Comparison of ENCODE assay signal across 8 cellular contexts in genomic region chr19:38665950-38666661, GRCh38. TPM values are rescaled to one million over a fixed set of nuclear protein-coding genes. Genes with fewer than 3 reads are reported as not detected.
DNase-seq lines count a peak whose midpoint lies in the region; ATAC-seq lines count a peak whose summit lies in the region.

No MANE protein-coding gene starts in this region.

- peak overlapping the region; percentile 58 for H3K4ac ChIP-seq in mesendoderm (ENCODE audit: low read depth, low read length)

- H3K36me3 Mint-ChIP-seq in activated CD4-positive, alpha-beta T cell treated with anti-CD3 and anti-CD28 coated beads, Interleukin-2, amount 10 ng/mL, durations not matched to agents 7 days and 5 days (ENCODE audit: low read depth), result peaks cover 50% of the 10 kb centered on the region

- H3K27ac Mint-ChIP-seq in activated CD4-positive, alpha-beta T cell treated with anti-CD3 and anti-CD28 coated beads, Interleukin-2, amount 10 ng/mL, durations not matched to agents 7 days and 5 days, result peak overlapping the region; percentile 62

- peak overlapping the region; percentile 70 for H3K9ac ChIP-seq in mesendoderm (ENCODE audit: low read length)

- no peaks in the 10 kb centered on the region for H3K27me3 ChIP-seq in mesendoderm (ENCODE audit: insufficient read depth, low read length, poor library complexity)

- peak overlapping the region; percentile 14 for H2BK120ac ChIP-seq in mesendoderm (ENCODE audit: low read depth, low read length)

- H3K4me1 Mint-ChIP-seq in activated CD4-positive, alpha-beta T cell treated with anti-CD3 and anti-CD28 coated beads, Interleukin-2, amount 10 ng/mL, durations not matched to agents 7 days and 5 days, result peaks cover 88% of the 10 kb centered on the region

- CTCF ChIA-PET in activated CD4-positive, alpha-beta T cell treated with anti-CD3 and anti-CD28 coated beads, Interleukin-2, amount 10 ng/mL, durations not matched to agents 7 days and 5 days (lab: Charles Lee), result interaction anchor here (0.6 to 1.5 kb wide), 3 partner anchors 20 to 108 kb away, joined by 3 to 4 read pairs (median 3); no protein-coding TSS in a partner anchor

- H2BK15ac ChIP-seq in mesendoderm (replicated peaks; ENCODE audit: low read depth), result no peak overlapping the region

- no peaks in the 10 kb centered on the region for H3K27me3 Mint-ChIP-seq in activated CD4-positive, alpha-beta T cell treated with anti-CD3 and anti-CD28 coated beads, Interleukin-2, amount 10 ng/mL, durations not matched to agents 7 days and 5 days

- peak overlapping the region; percentile 92 for H2BK5ac ChIP-seq in mesendoderm (ENCODE audit: low read length)

- no peak overlapping the region for H3K23ac ChIP-seq in mesendoderm (ENCODE audit: low read length)

- POLR2A ChIA-PET in activated CD4-positive, alpha-beta T cell treated with anti-CD3 and anti-CD28 coated beads, Interleukin-2, amount 10 ng/mL, durations not matched to agents 7 days and 5 days (lab: Charles Lee), result no interaction called here

- H3K4me3 Mint-ChIP-seq in activated CD4-positive, alpha-beta T cell treated with anti-CD3 and anti-CD28 coated beads, Interleukin-2, amount 10 ng/mL, durations not matched to agents 7 days and 5 days, result no peak overlapping the region

- no CpG with 5 or more reads among the region's 19 CpGs for WGBS in mesendoderm (ENCODE audit: extremely low coverage, insufficient coverage, low lambda C conversion rate)

- DNase-seq in activated CD4-positive, alpha-beta T cell treated with anti-CD3 and anti-CD28 coated beads, Interleukin-2, amount 10 ng/mL, durations not matched to agents 7 days and 5 days, result no peak
- DNase-seq in activated CD4-positive, alpha-beta T cell treated with anti-CD3 and anti-CD28 coated beads for 4 hours, result no peak
- peak; percentile 98 for DNase-seq in dermis blood vessel endothelial cell
- DNase-seq in mesendoderm, result peak; percentile 99
- peak; percentile 81 for DNase-seq in ureter (ENCODE audit: low spot score)
- no peak for DNase-seq in inferior parietal cortex (ENCODE audit: extremely low spot score)
- no peak for DNase-seq in stimulated activated CD4-positive, alpha-beta T cell treated with anti-CD3 and anti-CD28 coated beads, Interleukin-12 subunit alpha, Interleukin-12 subunit beta, amount 100 ng/mL, for 4 hours

- no peak for ATAC-seq in GM21390 (IDR thresholded peaks at IDR 0.05; ENCODE audit: unreplicated experiment)

- no peak overlapping the region for H3K4me3 ChIP-seq in mesendoderm (ENCODE audit: low read length)

- H2AK5ac ChIP-seq in mesendoderm (ENCODE audit: low read length), result peak overlapping the region; percentile 86

- no peaks in the 10 kb centered on the region for H3K9me3 Mint-ChIP-seq in activated CD4-positive, alpha-beta T cell treated with anti-CD3 and anti-CD28 coated beads, Interleukin-2, amount 10 ng/mL, durations not matched to agents 7 days and 5 days

- peak overlapping the region; percentile 26 for H3K4me2 ChIP-seq in mesendoderm (ENCODE audit: low read length)

- H3K27ac ChIP-seq in mesendoderm (ENCODE audit: low read depth, low read length), result peak overlapping the region; percentile 84

- H3K18ac ChIP-seq in mesendoderm (ENCODE audit: low read length), result peak overlapping the region; percentile 71

- no peaks in the 10 kb centered on the region for H3K36me3 ChIP-seq in mesendoderm (ENCODE audit: control insufficient read depth, insufficient read depth, low read length)

- no peak overlapping the region for H4K5ac ChIP-seq in mesendoderm (ENCODE audit: low read length)

- peaks cover 44% of the 10 kb centered on the region for H3K4me1 ChIP-seq in mesendoderm (ENCODE audit: control insufficient read depth, low read depth, low read length)

- H4K8ac ChIP-seq in mesendoderm (ENCODE audit: low read depth, low read length), result no peak overlapping the region

- H3K56ac ChIP-seq in mesendoderm (ENCODE audit: low read length), result peak overlapping the region; percentile 93

- peaks cover 16% of the 10 kb centered on the region for H3K79me1 ChIP-seq in mesendoderm (ENCODE audit: low read length)

- peaks cover 82% of the 10 kb centered on the region for H3K79me2 ChIP-seq in mesendoderm (ENCODE audit: control insufficient read depth, insufficient read depth, low read length)

RNA-seq across cellular contexts. Expression of gene ACTN4, which starts 18.7 kb away (rescaled TPM):
- total RNA-seq in activated CD4-positive, alpha-beta T cell treated with anti-CD3 and anti-CD28 coated beads, Interleukin-2, amount 10 ng/mL, durations not matched to agents 7 days and 5 days, result 100 to 1,000 TPM; 337 to 354 TPM
- total RNA-seq in dermis blood vessel endothelial cell (315 and 728 TPM in 2 replicates), ureter (656 TPM)
- polyA plus RNA-seq in mesendoderm (2013, experiment 1 of 2), result 294 TPM
- polyA plus RNA-seq in mesendoderm (2013, experiment 2 of 2), result 302 TPM

RNA-seq across cellular contexts. Expression of gene EIF3K, which starts 47.1 kb away (rescaled TPM):
- 100 to 1,000 TPM; 309 to 318 TPM for total RNA-seq in activated CD4-positive, alpha-beta T cell treated with anti-CD3 and anti-CD28 coated beads, Interleukin-2, amount 10 ng/mL, durations not matched to agents 7 days and 5 days
- 350 and 735 TPM in 2 replicates for total RNA-seq in dermis blood vessel endothelial cell
- 422 TPM for polyA plus RNA-seq in mesendoderm (2013, experiment 1 of 2)
- polyA plus RNA-seq in mesendoderm (2013, experiment 2 of 2), result 421 TPM
- total RNA-seq in ureter, result 322 TPM

RNA-seq across cellular contexts. Expression of gene MAP4K1, which starts 48.4 kb away (rescaled TPM):
- total RNA-seq in activated CD4-positive, alpha-beta T cell treated with anti-CD3 and anti-CD28 coated beads, Interleukin-2, amount 10 ng/mL, durations not matched to agents 7 days and 5 days, result 100 to 1,000 TPM; 282 to 313 TPM
- total RNA-seq in dermis blood vessel endothelial cell (0.09 TPM in 1 of 2 replicates, not detected in the other), ureter (9.0 TPM)
- polyA plus RNA-seq in mesendoderm (2013, experiment 1 of 2), result 9.1 TPM
- 8.6 TPM for polyA plus RNA-seq in mesendoderm (2013, experiment 2 of 2)

Comparison
In these comparisons a context has a peak if more than half of its experiments do, and no peak if none do; other contexts are left out.
1. DNase-seq: peak in dermis blood vessel endothelial cell (single experiment), mesendoderm (single experiment) and ureter (single experiment); none in activated CD4-positive, alpha-beta T cell treated with anti-CD3 and anti-CD28 coated beads, Interleukin-2, amount 10 ng/mL, durations not matched to agents 7 days and 5 days (single experiment), activated CD4-positive, alpha-beta T cell treated with anti-CD3 and anti-CD28 coated beads for 4 hours (0 of 2), inferior parietal cortex (single experiment) and stimulated activated CD4-positive, alpha-beta T cell treated with anti-CD3 and anti-CD28 coated beads, Interleukin-12 subunit alpha, Interleukin-12 subunit beta, amount 100 ng/mL, for 4 hours (single experiment).
2. RNA of gene MAP4K1, which starts 48.4 kb away (total RNA-seq): 282 to 313 TPM in activated CD4-positive, alpha-beta T cell treated with anti-CD3 and anti-CD28 coated beads, Interleukin-2, amount 10 ng/mL, durations not matched to agents 7 days and 5 days; 9.0 TPM in ureter (single experiment) and 0.09 TPM in dermis blood vessel endothelial cell; every median in the first group is over 10 times any median in the second.